18 cellular contexts compared by ENCODE assay signal in genomic region chr2:55986001-55986400, GRCh38.
"Had no signal": no experiment of that assay in that cellular context is flagged by ENCODE, and none has a peak within 500 bp of the region (broad histone marks: within the 10 kb centered on the region; RNA-seq: fewer than 3 reads in every experiment).

No MANE protein-coding gene starts in this region.

- H3K4me1 Mint-ChIP-seq: activated CD4-positive, alpha-beta T cell treated with anti-CD3 and anti-CD28 coated beads, Interleukin-2, amount 10 ng/mL, durations not matched to agents 24 days and 14 days; activated naive CD8-positive, alpha-beta T cell treated with anti-CD3 and anti-CD28 coated beads for 36 hours; immature natural killer cell had no signal

- ATAC-seq: effector memory CD8-positive, alpha-beta T cell; gastrocnemius medialis; heart left ventricle; sciatic nerve had no signal

- H3K36me3 Mint-ChIP-seq: activated naive CD8-positive, alpha-beta T cell treated with anti-CD3 and anti-CD28 coated beads for 36 hours; immature natural killer cell; naive B cell; neural progenitor cell had no signal

- DNase-seq: activated CD4-positive, alpha-beta T cell treated with anti-CD3 and anti-CD28 coated beads, Interleukin-2, amount 10 ng/mL, durations not matched to agents 24 days and 14 days; activated CD4-positive, CD25-positive, alpha-beta regulatory T cell; activated CD8-positive, alpha-beta memory T cell treated with anti-CD3 and anti-CD28 coated beads for 24 hours; activated naive CD8-positive, alpha-beta T cell treated with anti-CD3 and anti-CD28 coated beads for 36 hours; amygdala; effector memory CD8-positive, alpha-beta T cell; gastrocnemius medialis; heart left ventricle; immature natural killer cell; ovary; stomach; testis; upper lobe of left lung had no signal

- H3K9me3 Mint-ChIP-seq: activated CD4-positive, alpha-beta T cell treated with anti-CD3 and anti-CD28 coated beads, Interleukin-2, amount 10 ng/mL, durations not matched to agents 24 days and 14 days; activated naive CD8-positive, alpha-beta T cell treated with anti-CD3 and anti-CD28 coated beads for 36 hours; activated T-helper 1 cell treated with anti-CD3 and anti-CD28 coated beads, Interleukin-12 subunit alpha, Interleukin-12 subunit beta, Interleukin-2, Interleukin-4 antibody, amounts not matched to agents 30 ng/mL and 10 ng/mL and 1 ng/mL, durations not matched to agents 14 hours and 24 hours and 36 hours; dendritic cell treated with granulocyte-macrophage colony-stimulating factor and Interleukin-4, amounts not matched to agents 40 ng/mL and 50 ng/mL, for 4 days; neural progenitor cell had no signal

- H3K27ac Mint-ChIP-seq: activated CD4-positive, alpha-beta T cell treated with anti-CD3 and anti-CD28 coated beads, Interleukin-2, amount 10 ng/mL, durations not matched to agents 24 days and 14 days; activated naive CD8-positive, alpha-beta T cell treated with anti-CD3 and anti-CD28 coated beads for 36 hours; activated T-helper 1 cell treated with anti-CD3 and anti-CD28 coated beads, Interleukin-12 subunit alpha, Interleukin-12 subunit beta, Interleukin-2, Interleukin-4 antibody, amounts not matched to agents 30 ng/mL and 10 ng/mL and 1 ng/mL, durations not matched to agents 14 hours and 24 hours and 36 hours; dendritic cell treated with granulocyte-macrophage colony-stimulating factor and Interleukin-4, amounts not matched to agents 40 ng/mL and 50 ng/mL, for 4 days; effector memory CD8-positive, alpha-beta T cell; immature natural killer cell; neural progenitor cell had no signal

- H3K4me3 Mint-ChIP-seq: activated CD4-positive, alpha-beta T cell treated with anti-CD3 and anti-CD28 coated beads, Interleukin-2, amount 10 ng/mL, durations not matched to agents 24 days and 14 days; activated naive CD8-positive, alpha-beta T cell treated with anti-CD3 and anti-CD28 coated beads for 36 hours; activated T-helper 1 cell treated with anti-CD3 and anti-CD28 coated beads, Interleukin-12 subunit alpha, Interleukin-12 subunit beta, Interleukin-2, Interleukin-4 antibody, amounts not matched to agents 30 ng/mL and 10 ng/mL and 1 ng/mL, durations not matched to agents 14 hours and 24 hours and 36 hours; dendritic cell treated with granulocyte-macrophage colony-stimulating factor and Interleukin-4, amounts not matched to agents 40 ng/mL and 50 ng/mL, for 4 days; effector memory CD8-positive, alpha-beta T cell; immature natural killer cell; neural progenitor cell had no signal

- H3K27me3 Mint-ChIP-seq: activated CD4-positive, alpha-beta T cell treated with anti-CD3 and anti-CD28 coated beads, Interleukin-2, amount 10 ng/mL, durations not matched to agents 24 days and 14 days; activated naive CD8-positive, alpha-beta T cell treated with anti-CD3 and anti-CD28 coated beads for 36 hours; effector memory CD8-positive, alpha-beta T cell had no signal
